Comparison of ENCODE assay signal across 8 cellular contexts in genomic region chr22:43230983-43231723, GRCh38. TPM values are rescaled to one million over a fixed set of nuclear protein-coding genes. Genes with fewer than 3 reads are reported as not detected.
A peak's percentile ranks its signal among the peaks of the same experiment; 100 is the strongest.
DNase-seq lines count a peak whose midpoint lies in the region; ATAC-seq and TF ChIP-seq lines count a peak whose summit lies in the region.

No MANE protein-coding gene starts in this region.

- ATAC-seq in HG03432 (IDR thresholded peaks at IDR 0.05; ENCODE audit: unreplicated experiment), result no peak

- DNase-seq in AG20443 (ENCODE audit: low spot score), result peak; percentile 78
- peak; percentile 88 for DNase-seq in GM20000 (ENCODE audit: low spot score)
- peak; percentile 54 for DNase-seq in NCI-H460 (ENCODE audit: extremely low read depth, low read depth)
- peak; percentile 66 for DNase-seq in activated CD4-positive, alpha-beta T cell treated with anti-CD3 and anti-CD28 coated beads, Interleukin-2, amount 50 U/mL, for 1 hour
- peak; percentile 42 for DNase-seq in effector CD4-positive, alpha-beta T cell
- peak; percentile 17 for DNase-seq in middle frontal gyrus (ENCODE audit: extremely low spot score, low spot score)
- DNase-seq in stimulated activated CD8-positive, alpha-beta memory T cell treated with anti-CD3 and anti-CD28 coated beads, Interleukin-7, amount 100 ng/mL, for 48 hours (ENCODE audit: extremely low read depth in 1 of 2, low read depth in 1 of 2), result peak; percentile 22 to 51

- peak; percentile 86 for TF ChIP-seq CTCF in GM20000 (IDR thresholded peaks at IDR 0.05; ENCODE audit: extremely low read depth, missing control alignments)

RNA-seq across cellular contexts. Expression of gene TTLL12, which starts 44.2 kb away (rescaled TPM):
- 57.1 and 63.7 TPM in 2 replicates for total RNA-seq in NCI-H460 (2014; rRNA removed; shearing (Covaris generic))
- 89.0 and 94.5 TPM in 2 replicates for polyA plus RNA-seq in NCI-H460 (2014; cell fraction: nucleus; rRNA removed)

Comparison
In these comparisons a context has a peak if more than half of its experiments do, and no peak if none do; other contexts are left out.
1. DNase-seq: peak in every context shown above with its lines; median percentile 88 in GM20000; 78 in AG20443; 66 in activated CD4-positive, alpha-beta T cell treated with anti-CD3 and anti-CD28 coated beads, Interleukin-2, amount 50 U/mL, for 1 hour; 54 in NCI-H460; 42 in effector CD4-positive, alpha-beta T cell; 36 in stimulated activated CD8-positive, alpha-beta memory T cell treated with anti-CD3 and anti-CD28 coated beads, Interleukin-7, amount 100 ng/mL, for 48 hours; 17 in middle frontal gyrus.